8 cellular contexts compared by ENCODE assay signal in genomic region chr1:28648493-28649238, GRCh38. TPM values are rescaled to one million over a fixed set of nuclear protein-coding genes. Genes with fewer than 3 reads are reported as not detected.
DNase-seq lines count a peak whose midpoint lies in the region; ATAC-seq and TF ChIP-seq lines count a peak whose summit lies in the region.

TSS of gene RNU11 (plus strand) at chr1:28648600.

- no peaks in the 10 kb centered on the region for H3K4me1 ChIP-seq in prostate gland (replicated peaks)
- no peaks in the 10 kb centered on the region for H3K4me1 ChIP-seq in urinary bladder (ENCODE audit: insufficient read depth)

- H3K9me3 Mint-ChIP-seq in T-cell, result no peaks in the 10 kb centered on the region

- H3K27me3 ChIP-seq in prostate gland (replicated peaks; ENCODE audit: insufficient read depth), result no peaks in the 10 kb centered on the region

- POLR2A ChIA-PET in T-cell (lab: Charles Lee), result interaction anchor here (0.5 to 1.4 kb wide), 17 partner anchors 20 to 876 kb away, joined by 3 to 14 read pairs (median 4); partner anchors contain the start of genes GMEB1 (in 2 of the 2), SRSF4 (in 1 of the 2), STX12 (in 1 of the 2) and YTHDF2 (in 1 of the 2)

- no peaks in the 10 kb centered on the region for H3K27me3 Mint-ChIP-seq in T-cell

- ATAC-seq in HG02870 (IDR thresholded peaks at IDR 0.05; ENCODE audit: unreplicated experiment) (peak; percentile 65), T-cell (replicated peaks in 1 of 4) (peak; percentile 74 to 79 (median 77)), left ventricle myocardium superior (peak; percentile 85)

- H3K36me3 ChIP-seq in prostate gland, result no peaks in the 10 kb centered on the region
- no peaks in the 10 kb centered on the region for H3K36me3 ChIP-seq in urinary bladder (ENCODE audit: insufficient read depth)

- 4% methylated on average over 28 of the region's 28 CpGs for WGBS in prostate gland
- 2% methylated on average over 28 of the region's 28 CpGs for WGBS in urinary bladder

- CTCF ChIA-PET in T-cell (lab: Charles Lee), result interaction anchor here in 1 of 2 donors (0.7 to 1.5 kb wide), 3 partner anchors 20 to 88 kb away, joined by 3 to 10 read pairs (median 6); partner anchors contain the start of genes GMEB1 and YTHDF2

- peak; percentile 99 for TF ChIP-seq POLR2A in GM15510 (IDR thresholded peaks at IDR 0.05; ENCODE audit: borderline replicate concordance, extremely low read depth, insufficient read length)
- peak; percentile 96 for TF ChIP-seq POLR2A in prostate gland (IDR thresholded peaks at IDR 0.05)

- peak within 1 kb of the TSS; percentile 69 to 89 (median 71) for H3K4me3 Mint-ChIP-seq in T-cell

- H3K9me3 ChIP-seq in prostate gland, result no peaks in the 10 kb centered on the region

- H3K27ac ChIP-seq in prostate gland (peak within 1 kb of the TSS; percentile 85 to 90), urinary bladder (ENCODE audit: low read depth) (peak within 1 kb of the TSS; percentile 84)

- H3K27ac Mint-ChIP-seq in T-cell, result peak within 1 kb of the TSS; percentile 100

- peaks cover 25 to 32% (median 31%) of the 10 kb centered on the region in 3 donors for H3K4me1 Mint-ChIP-seq in T-cell

- TF ChIP-seq CTCF in prostate gland (IDR thresholded peaks at IDR 0.05), result peak in 2 of 4 experiments; percentile 10 to 27

- DNase-seq in NCI-H146 (lab: John Stamatoyannopoulos, UW) (peak; percentile 94), T-cell (peak; percentile 65 to 91 (median 86)), amygdala (lab: John Stamatoyannopoulos, UW) (peak in 54 of 56 donors; percentile 9 to 90 (median 74)), left ventricle myocardium superior (peak; percentile 83), prostate gland (ENCODE audit: low spot score) (peak; percentile 80)

- H3K4me3 ChIP-seq in prostate gland (peak within 1 kb of the TSS; percentile 28 to 36), urinary bladder (ENCODE audit: low read depth, low read length) (peak within 1 kb of the TSS; percentile 40)

- H3K36me3 Mint-ChIP-seq in T-cell, result no peaks in the 10 kb centered on the region

- intact Hi-C loops in left ventricle myocardium superior (cut with micrococcal nuclease), result loop anchor here (10.0 kb wide), 1 partner anchor 86 kb away; the partner anchor contains the start of gene YTHDF2
- intact Hi-C loops in prostate gland (cut with DNase I), result loop anchor here (10.0 kb wide), 1 partner anchor 64 kb away; no protein-coding TSS in a partner anchor

RNA-seq across cellular contexts. Expression of gene RNU11, which starts in this region (rescaled TPM):
- not detected for total RNA-seq in T-cell
- not detected for total RNA-seq in left ventricle myocardium superior
- not detected for total RNA-seq in prostate gland
- total RNA-seq in urinary bladder, result not detected
- polyA plus RNA-seq in urinary bladder, result not detected

Comparison
In these comparisons a context has a peak if more than half of its experiments do, and no peak if none do; other contexts are left out.
1. Peak in every context shown above with its lines: DNase-seq, ATAC-seq, H3K4me3 ChIP-seq and H3K27ac ChIP-seq.
2. Peak in DNase-seq and ATAC-seq in T-cell; RNA of the gene not detected or under 1 TPM.
3. Peak in DNase-seq and ATAC-seq in left ventricle myocardium superior; RNA of the gene not detected or under 1 TPM.
4. Peak in DNase-seq, H3K4me3 ChIP-seq and H3K27ac ChIP-seq in prostate gland; RNA of the gene not detected or under 1 TPM.